8 cellular contexts compared by ENCODE assay signal in genomic region chr3:178536271-178537079, GRCh38. TPM values are rescaled to one million over a fixed set of nuclear protein-coding genes. Genes with fewer than 3 reads are reported as not detected.
DNase-seq lines count a peak whose midpoint lies in the region; ATAC-seq and TF ChIP-seq lines count a peak whose summit lies in the region.

TSS of gene KCNMB2 (plus strand) at chr3:178536436.

- H3K27ac Mint-ChIP-seq in glutamatergic neuron (ENCODE audit: unreplicated experiment): peak within 1 kb of the TSS; percentile 23

- DNase-seq in NCI-H69 (lab: John Stamatoyannopoulos, UW) (peak; percentile 98), glutamatergic neuron (peak; percentile 13), retina (peak; percentile 67)
- no peak for DNase-seq in stimulated activated naive CD4-positive, alpha-beta T cell treated with Interleukin-2 at 50 U/mL for 16 hours (lab: John Stamatoyannopoulos, UW)

- peak; percentile 46 for ATAC-seq in GM19023 (IDR thresholded peaks at IDR 0.05; ENCODE audit: unreplicated experiment)
- no peak for ATAC-seq in HG03354 (IDR thresholded peaks at IDR 0.05; ENCODE audit: poor library complexity, severe bottlenecking, unreplicated experiment)
- ATAC-seq in HG03097 (IDR thresholded peaks at IDR 0.05; ENCODE audit: low FRiP score, unreplicated experiment): no peak
- ATAC-seq in GM21423 (IDR thresholded peaks at IDR 0.05; ENCODE audit: unreplicated experiment): no peak

- TF ChIP-seq CTCF in glutamatergic neuron (IDR thresholded peaks at IDR 0.05; ENCODE audit: partially characterized antibody, unreplicated experiment): no peak

- no peaks in the 10 kb centered on the region for H3K9me3 Mint-ChIP-seq in glutamatergic neuron (ENCODE audit: unreplicated experiment)

- H3K4me3 Mint-ChIP-seq in glutamatergic neuron (ENCODE audit: unreplicated experiment): peak within 1 kb of the TSS; percentile 84

- H3K4me1 Mint-ChIP-seq in glutamatergic neuron (ENCODE audit: low read depth, unreplicated experiment): peaks cover 10% of the 10 kb centered on the region

- H3K27me3 Mint-ChIP-seq in glutamatergic neuron (ENCODE audit: unreplicated experiment): no peaks in the 10 kb centered on the region

- H3K36me3 Mint-ChIP-seq in glutamatergic neuron (ENCODE audit: unreplicated experiment): no peaks in the 10 kb centered on the region

RNA-seq across cellular contexts. Expression of gene KCNMB2, which starts in this region (rescaled TPM):
- total RNA-seq in glutamatergic neuron (ENCODE audit: unreplicated experiment): 0.47 TPM

Comparison
In these comparisons a context has a peak if more than half of its experiments do, and no peak if none do; other contexts are left out.
1. Peak in DNase-seq in glutamatergic neuron; RNA of the gene not detected or under 1 TPM.